In the genomic region with DNA sequence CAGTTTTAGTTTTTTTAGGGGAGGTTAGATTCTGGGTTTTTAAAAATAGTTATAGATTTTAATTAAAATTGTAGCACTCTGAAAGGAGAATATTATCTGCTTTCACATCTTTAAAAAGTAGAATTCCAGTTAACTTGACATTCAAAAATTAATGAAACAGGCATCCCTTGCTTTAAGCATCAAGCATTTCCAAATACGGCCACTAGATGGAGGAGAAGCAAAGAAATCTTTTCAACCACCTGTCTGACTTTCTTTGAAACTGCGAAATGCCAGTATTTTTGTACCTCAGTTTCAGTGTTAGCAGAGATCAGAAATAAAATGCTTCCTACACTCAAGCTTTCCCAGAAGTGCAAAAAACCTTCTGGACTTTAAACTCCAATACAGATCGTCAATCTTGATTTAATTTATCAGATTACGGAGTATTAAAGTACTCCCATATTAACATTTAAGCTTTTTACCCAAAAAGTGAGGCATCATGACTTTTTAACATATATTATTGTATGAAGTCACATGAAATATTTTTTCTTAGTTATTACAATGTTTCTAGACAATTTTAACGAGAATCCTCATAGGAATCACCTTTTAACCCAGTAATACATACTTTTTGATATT, we compare ENCODE assay signal across 8 cellular contexts.
DNase-seq lines count a peak whose midpoint lies in the region; ATAC-seq, FAIRE-seq and TF ChIP-seq lines count a peak whose summit lies in the region.

No MANE protein-coding gene starts in this region.

- H3K27me3 ChIP-seq in Caco-2 (replicated peaks; ENCODE audit: control insufficient read depth, insufficient read depth, low read length) (no peaks in the 10 kb centered on the region), upper lobe of left lung (no peaks in the 10 kb centered on the region)

- no peak for TF ChIP-seq POLR2A in upper lobe of left lung (IDR thresholded peaks at IDR 0.05)

- H3K27ac ChIP-seq in kidney (ENCODE audit: low read depth in 2 of 2, low read length in 2 of 2), result no peak overlapping the region
- no peak overlapping the region for H3K27ac ChIP-seq in upper lobe of left lung

- TF ChIP-seq EP300 in upper lobe of left lung (IDR thresholded peaks at IDR 0.05), result no peak

- H3K27ac Mint-ChIP-seq in Caco-2 (ENCODE audit: unreplicated experiment), result no peak overlapping the region

- POLR2A ChIA-PET in Caco-2 (lab: Charles Lee), result no interaction called here

- FAIRE-seq in kidney (lab: Jason Lieb, UNC), result peak; percentile 94

- intact Hi-C loops in Caco-2 (cut with micrococcal nuclease; ENCODE audit: unreplicated experiment) (loop anchor here (1.0 to 5.0 kb wide), 5 partner anchors 45 to 457 kb away; partner anchors contain the start of gene P3H2), kidney (cut with DNase I) (no loop called here)

- H3K4me1 ChIP-seq in Caco-2, result no peaks in the 10 kb centered on the region
- no peaks in the 10 kb centered on the region for H3K4me1 ChIP-seq in kidney (ENCODE audit: control insufficient read depth in 1 of 2, insufficient read depth in 1 of 2, low read depth in 1 of 2, low read length in 2 of 2)
- no peaks in the 10 kb centered on the region for H3K4me1 ChIP-seq in upper lobe of left lung

- CTCF ChIA-PET in Caco-2 (lab: Charles Lee), result interaction anchor here (0.7 to 0.8 kb wide), 2 partner anchors 66 to 235 kb away, joined by 3 read pairs; no protein-coding TSS in a partner anchor

- H3K27me3 Mint-ChIP-seq in Caco-2 (ENCODE audit: insufficient read depth, unreplicated experiment), result no peaks in the 10 kb centered on the region

- WGBS in upper lobe of left lung, 2 donors, result 38 to 41% methylated on average over 5 of the region's 5 CpGs

- in situ Hi-C loops in astrocyte of the cerebellum (cut with HindIII; ENCODE audit: low sequenced_read_pairs), result loop anchor here (5.0 to 25.0 kb wide), 2 partner anchors 350 to 745 kb away; no protein-coding TSS in a partner anchor

- BruUV-seq in Caco-2 (replicated peaks; lab: Mats Ljungman, UMichigan), result no TSS peak

- no peaks in the 10 kb centered on the region for H3K9me3 Mint-ChIP-seq in Caco-2 (ENCODE audit: unreplicated experiment)

- H3K36me3 Mint-ChIP-seq in Caco-2 (ENCODE audit: insufficient read depth, unreplicated experiment), result peaks cover 59% of the 10 kb centered on the region

- H3K36me3 ChIP-seq in Caco-2 (ENCODE audit: control insufficient read depth, insufficient read depth, low read length) (no peaks in the 10 kb centered on the region), kidney (ENCODE audit: control insufficient read depth in 1 of 2, insufficient read depth in 2 of 2, low read length in 2 of 2) (peaks cover 12 to 18% of the 10 kb centered on the region in 2 donors), upper lobe of left lung (no peaks in the 10 kb centered on the region)

- H3K4me3 ChIP-seq in Caco-2 (ENCODE audit: low read depth, low read length), result no peak overlapping the region
- H3K4me3 ChIP-seq in astrocyte of the cerebellum (ENCODE audit: low read depth, low read length), result no peak overlapping the region
- H3K4me3 ChIP-seq in kidney (ENCODE audit: low read length in 2 of 2), result no peak overlapping the region
- no peak overlapping the region for H3K4me3 ChIP-seq in upper lobe of left lung

- no peak overlapping the region for H3K4me3 Mint-ChIP-seq in Caco-2 (ENCODE audit: unreplicated experiment)

- peak; percentile 78 for ATAC-seq in GM18868 (IDR thresholded peaks at IDR 0.05; ENCODE audit: unreplicated experiment)
- ATAC-seq in HG03103 (IDR thresholded peaks at IDR 0.05; ENCODE audit: low read depth, unreplicated experiment), result peak; percentile 67
- peak in 1 of 2 donors; percentile 61 for ATAC-seq in upper lobe of left lung (ENCODE audit: low FRiP score in 2 of 2)

- DNase-seq in Caco-2 (peak in 1 of 2 experiments; percentile 64), NCI-H345 (lab: John Stamatoyannopoulos, UW) (peak; percentile 73), astrocyte of the cerebellum (ENCODE audit: low read depth) (peak; percentile 55), kidney (no peak), upper lobe of left lung (no peak), NCI-H446 treated with DMSO at 0.1 percent for 48 hours (lab: John Stamatoyannopoulos, UW) (no peak)

- H3K9ac ChIP-seq in kidney (ENCODE audit: low read length in 2 of 2), result no peak overlapping the region

- no peaks in the 10 kb centered on the region for H3K4me1 Mint-ChIP-seq in Caco-2 (ENCODE audit: low read depth, unreplicated experiment)

- H3K9me3 ChIP-seq in Caco-2, result no peaks in the 10 kb centered on the region
- no peaks in the 10 kb centered on the region for H3K9me3 ChIP-seq in kidney (ENCODE audit: control insufficient read depth in 1 of 2, low read length in 2 of 2)
- H3K9me3 ChIP-seq in upper lobe of left lung, result no peaks in the 10 kb centered on the region

- TF ChIP-seq CTCF in Caco-2 (IDR thresholded peaks at IDR 0.05; ENCODE audit: insufficient read depth in 1 of 2, low read depth in 1 of 2, low read length in 1 of 2, severe bottlenecking in 1 of 2, unreplicated experiment in 1 of 2) (peak; percentile 75 to 80), astrocyte of the cerebellum (IDR thresholded peaks at IDR 0.05; ENCODE audit: low read depth, low read length, missing control alignments) (peak; percentile 70), kidney (IDR thresholded peaks at IDR 0.05; ENCODE audit: borderline replicate concordance, extremely low read depth, insufficient read depth) (peak; percentile 79), upper lobe of left lung (IDR thresholded peaks at IDR 0.05) (peak; percentile 53 to 77 (median 70))

Comparison
In these comparisons a context has a peak if more than half of its experiments do, and no peak if none do; other contexts are left out.
1. DNase-seq: peak in NCI-H345 (single experiment) and astrocyte of the cerebellum (single experiment); none in kidney (single experiment), upper lobe of left lung (0 of 2) and NCI-H446 treated with DMSO at 0.1 percent for 48 hours (single experiment).
2. Peak in every context shown above with its lines, with median percentiles within 50 percentile points of each other: CTCF ChIP-seq.